Comparison of ENCODE assay signal across 8 cellular contexts in the genomic region with DNA sequence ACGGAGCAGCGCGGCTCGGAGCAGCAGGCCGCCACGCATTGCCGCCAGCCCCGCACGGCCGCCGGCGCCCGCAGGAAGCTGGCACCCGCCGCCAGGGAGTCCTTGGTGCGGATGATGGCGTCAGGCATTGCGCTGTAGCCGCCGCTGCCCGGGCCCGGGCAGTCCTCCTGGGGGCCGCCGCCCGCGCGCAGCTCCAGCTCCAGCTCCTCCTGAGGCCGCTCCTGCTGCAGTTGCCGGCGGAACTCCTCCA. TPM values are rescaled to one million over a fixed set of nuclear protein-coding genes. Genes with fewer than 3 reads are reported as not detected.
DNase-seq lines count a peak whose midpoint lies in the region; ATAC-seq, FAIRE-seq and TF ChIP-seq lines count a peak whose summit lies in the region.

No MANE protein-coding gene starts in this region.

- no peak for FAIRE-seq in D721Med (lab: Jason Lieb, UNC)

- H3K79me2 ChIP-seq in HCT116 (ENCODE audit: insufficient read depth, low read length), result peaks cover 20% of the 10 kb centered on the region

- no peaks in the 10 kb centered on the region for H3K36me3 Mint-ChIP-seq in WTC11

- H3K27ac Mint-ChIP-seq in WTC11, result no peak overlapping the region

- no peaks in the 10 kb centered on the region for H3K9me2 ChIP-seq in HCT116 (ENCODE audit: insufficient read depth)

- H3K27me3 ChIP-seq in HCT116 (ENCODE audit: insufficient read depth, low read length) (no peaks in the 10 kb centered on the region), subcutaneous abdominal adipose tissue (ENCODE audit: control insufficient read depth in 5 of 5, insufficient read depth in 4 of 5, low read length in 5 of 5) (no peaks in the 10 kb centered on the region)

- H3K4me3 ChIP-seq in HCT116 (replicated peaks in 1 of 2; ENCODE audit: low read depth in 1 of 2, low read length in 2 of 2), result peak overlapping the region; percentile 54 to 71
- peak overlapping the region; percentile 78 for H3K4me3 ChIP-seq in iPS-18c (ENCODE audit: insufficient read depth, low read depth, low read length)
- H3K4me3 ChIP-seq in subcutaneous abdominal adipose tissue (ENCODE audit: low read depth in 1 of 5, low read length in 5 of 5), result peak overlapping the region in 4 of 5 donors; percentile 68 to 86 (median 80)

- H3K36me3 ChIP-seq in ES-I3 (ENCODE audit: insufficient read depth, low read length) (no peaks in the 10 kb centered on the region), HCT116 (ENCODE audit: control insufficient read depth in 1 of 2, insufficient read depth in 2 of 2, low read length in 2 of 2) (no peaks in the 10 kb centered on the region), subcutaneous abdominal adipose tissue (ENCODE audit: control insufficient read depth in 5 of 5, insufficient read depth in 5 of 5, low read length in 5 of 5) (no peaks in the 10 kb centered on the region)

- H3K9me3 ChIP-seq in ES-I3 (ENCODE audit: control insufficient read depth, insufficient read depth, low read length) (no peaks in the 10 kb centered on the region), HCT116 (ENCODE audit: control insufficient read depth in 1 of 2, insufficient read depth in 1 of 2, low read depth in 1 of 2, low read length in 2 of 2) (no peaks in the 10 kb centered on the region), iPS-18c (ENCODE audit: control insufficient read depth, insufficient read depth, low read length) (no peaks in the 10 kb centered on the region), subcutaneous abdominal adipose tissue (ENCODE audit: control insufficient read depth in 5 of 5, low read length in 5 of 5) (no peaks in the 10 kb centered on the region)

- no peaks in the 10 kb centered on the region for H3K9me3 Mint-ChIP-seq in WTC11

- in situ Hi-C loops in GM13976 (cut with MboI; ENCODE audit: low sequenced_read_pairs, unreplicated experiment), result no loop called here

- RAD21 ChIA-PET in HCT116 (lab: Charles Lee; ENCODE audit: low non-redundant PET in 1 of 2, low total read pairs in 2 of 2, uncharacterized antibody in 2 of 2, unreplicated experiment in 2 of 2), result interaction anchor here (0.8 to 1.8 kb wide), 2 partner anchors 16 to 23 kb away, joined by 3 to 5 read pairs; no protein-coding TSS in a partner anchor

- no peak; the same call in 1 of the 2 replicates for ATAC-seq in HCT116
- ATAC-seq in WTC11, result peak; percentile 9

- H3K4me1 Mint-ChIP-seq in WTC11, result peaks cover 47% of the 10 kb centered on the region

- TF ChIP-seq CTCF in HCT116 (IDR thresholded peaks at IDR 0.05 in 2 of 3, conservative IDR thresholded peaks at IDR 0.05 in 1 of 3; ENCODE audit: borderline replicate concordance in 1 of 3, insufficient read depth in 1 of 3, low read depth in 2 of 3, low read length in 2 of 3) (no peak), WTC11 (IDR thresholded peaks at IDR 0.05) (no peak), GM13976 (IDR thresholded peaks at IDR 0.05; ENCODE audit: borderline replicate concordance, control extremely low read depth, extremely low read depth, insufficient read depth, missing control alignments) (no peak), D721Med (IDR thresholded peaks at IDR 0.05; ENCODE audit: insufficient read depth, missing control alignments) (no peak)

- peak overlapping the region; percentile 85 for H3K9ac ChIP-seq in ES-I3 (ENCODE audit: low read depth, low read length)
- peak overlapping the region; percentile 81 for H3K9ac ChIP-seq in HCT116 (ENCODE audit: low read length)
- H3K9ac ChIP-seq in subcutaneous abdominal adipose tissue (ENCODE audit: low read length in 5 of 5), result peak overlapping the region in 3 of 5 donors; percentile 62 to 73 (median 72)

- H3K4me1 ChIP-seq in ES-I3 (ENCODE audit: insufficient read depth, low read length) (peaks cover 19% of the 10 kb centered on the region), HCT116 (ENCODE audit: control insufficient read depth in 1 of 2, insufficient read depth in 2 of 2, low read length in 2 of 2) (peaks cover 8 to 40% of the 10 kb centered on the region in 2 experiments; a peak in 3 of 4 replicates), subcutaneous abdominal adipose tissue (ENCODE audit: control insufficient read depth in 5 of 5, insufficient read depth in 5 of 5, low read length in 5 of 5) (peaks cover 0 to 39% (median 30%) of the 10 kb centered on the region in 5 donors)

- CTCF ChIA-PET in HCT116 (lab: Charles Lee) (interaction anchor here (1.5 kb wide), 1 partner anchor 23 kb away, joined by 5 read pairs; no protein-coding TSS in a partner anchor), WTC11 (lab: Charles Lee) (interaction anchor here (1.0 to 1.3 kb wide), 2 partner anchors 23 to 41 kb away, joined by 8 to 12 read pairs; no protein-coding TSS in a partner anchor)

- TF ChIP-seq POLR2A in HCT116 (IDR thresholded peaks at IDR 0.05; ENCODE audit: borderline replicate concordance, extremely low read depth, insufficient read depth, insufficient read length), result no peak

- H3K4me3 Mint-ChIP-seq in WTC11, result peak overlapping the region; percentile 43

- H3K4me2 ChIP-seq in HCT116 (ENCODE audit: low read length), result peak overlapping the region; percentile 100

- H4K20me1 ChIP-seq in HCT116 (ENCODE audit: insufficient read depth), result no peaks in the 10 kb centered on the region

- DNase-seq in HCT116 (ENCODE audit: low read depth, low spot score) (no peak), WTC11 (ENCODE audit: low spot score) (no peak), GM13976 (ENCODE audit: low spot score) (no peak), GF-D8 (lab: John Stamatoyannopoulos, UW) (no peak), D721Med (ENCODE audit: insufficient read length, low spot score) (no peak)

- peaks cover 15% of the 10 kb centered on the region for H3K27me3 Mint-ChIP-seq in WTC11 (ENCODE audit: low read depth)

- intact Hi-C loops in HCT116 (cut with micrococcal nuclease), result no loop called here

- POLR2A ChIA-PET in HCT116 (lab: Charles Lee), result interaction anchor here (0.6 kb wide), 1 partner anchor 95 kb away, joined by 3 read pairs; no protein-coding TSS in a partner anchor
- POLR2A ChIA-PET in WTC11 (lab: Charles Lee), result interaction anchor here (1.5 kb wide), 1 partner anchor 21 kb away, joined by 3 read pairs; no protein-coding TSS in a partner anchor

- TF ChIP-seq RAD21 in HCT116 (IDR thresholded peaks at IDR 0.05; ENCODE audit: low read depth), result no peak

- no peak overlapping the region for H2AFZ ChIP-seq in HCT116 (ENCODE audit: low read depth, low read length, poor library complexity, severe bottlenecking)

- H3K27ac ChIP-seq in HCT116 (ENCODE audit: low read depth, low read length), result peak overlapping the region; percentile 90
- peak overlapping the region; percentile 89 for H3K27ac ChIP-seq in subcutaneous abdominal adipose tissue (ENCODE audit: low read depth, low read length)

- BruUV-seq in HCT116 (replicated peaks; lab: Mats Ljungman, UMichigan), result no TSS peak

TF ChIP-seq in HCT116, 20 proteins besides CTCF, POLR2A, EP300 and RAD21:
- TF ChIP-seq, protein P1, sequence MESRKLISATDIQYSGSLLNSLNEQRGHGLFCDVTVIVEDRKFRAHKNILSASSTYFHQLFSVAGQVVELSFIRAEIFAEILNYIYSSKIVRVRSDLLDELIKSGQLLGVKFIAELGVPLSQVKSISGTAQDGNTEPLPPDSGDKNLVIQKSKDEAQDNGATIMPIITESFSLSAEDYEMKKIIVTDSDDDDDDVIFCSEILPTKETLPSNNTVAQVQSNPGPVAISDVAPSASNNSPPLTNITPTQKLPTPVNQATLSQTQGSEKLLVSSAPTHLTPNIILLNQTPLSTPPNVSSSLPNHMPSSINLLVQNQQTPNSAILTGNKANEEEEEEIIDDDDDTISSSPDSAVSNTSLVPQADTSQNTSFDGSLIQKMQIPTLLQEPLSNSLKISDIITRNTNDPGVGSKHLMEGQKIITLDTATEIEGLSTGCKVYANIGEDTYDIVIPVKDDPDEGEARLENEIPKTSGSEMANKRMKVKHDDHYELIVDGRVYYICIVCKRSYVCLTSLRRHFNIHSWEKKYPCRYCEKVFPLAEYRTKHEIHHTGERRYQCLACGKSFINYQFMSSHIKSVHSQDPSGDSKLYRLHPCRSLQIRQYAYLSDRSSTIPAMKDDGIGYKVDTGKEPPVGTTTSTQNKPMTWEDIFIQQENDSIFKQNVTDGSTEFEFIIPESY (IDR thresholded peaks at IDR 0.05; ENCODE audit: extremely low read depth, insufficient replicate concordance, low read length), result no peak
- TF ChIP-seq POLR2AphosphoS5 (IDR thresholded peaks at IDR 0.05; ENCODE audit: low read depth, low read length), result peak; percentile 36; the same call in 1 of the 2 replicates
- TF ChIP-seq, protein P2, sequence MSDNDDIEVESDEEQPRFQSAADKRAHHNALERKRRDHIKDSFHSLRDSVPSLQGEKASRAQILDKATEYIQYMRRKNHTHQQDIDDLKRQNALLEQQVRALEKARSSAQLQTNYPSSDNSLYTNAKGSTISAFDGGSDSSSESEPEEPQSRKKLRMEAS (IDR thresholded peaks at IDR 0.05), result peak; percentile 4; the same call in 1 of the 2 replicates

TF ChIP-seq in WTC11, 78 proteins besides CTCF, POLR2A, EP300 and RAD21 (continues in another document):
- TF ChIP-seq, protein P3, sequence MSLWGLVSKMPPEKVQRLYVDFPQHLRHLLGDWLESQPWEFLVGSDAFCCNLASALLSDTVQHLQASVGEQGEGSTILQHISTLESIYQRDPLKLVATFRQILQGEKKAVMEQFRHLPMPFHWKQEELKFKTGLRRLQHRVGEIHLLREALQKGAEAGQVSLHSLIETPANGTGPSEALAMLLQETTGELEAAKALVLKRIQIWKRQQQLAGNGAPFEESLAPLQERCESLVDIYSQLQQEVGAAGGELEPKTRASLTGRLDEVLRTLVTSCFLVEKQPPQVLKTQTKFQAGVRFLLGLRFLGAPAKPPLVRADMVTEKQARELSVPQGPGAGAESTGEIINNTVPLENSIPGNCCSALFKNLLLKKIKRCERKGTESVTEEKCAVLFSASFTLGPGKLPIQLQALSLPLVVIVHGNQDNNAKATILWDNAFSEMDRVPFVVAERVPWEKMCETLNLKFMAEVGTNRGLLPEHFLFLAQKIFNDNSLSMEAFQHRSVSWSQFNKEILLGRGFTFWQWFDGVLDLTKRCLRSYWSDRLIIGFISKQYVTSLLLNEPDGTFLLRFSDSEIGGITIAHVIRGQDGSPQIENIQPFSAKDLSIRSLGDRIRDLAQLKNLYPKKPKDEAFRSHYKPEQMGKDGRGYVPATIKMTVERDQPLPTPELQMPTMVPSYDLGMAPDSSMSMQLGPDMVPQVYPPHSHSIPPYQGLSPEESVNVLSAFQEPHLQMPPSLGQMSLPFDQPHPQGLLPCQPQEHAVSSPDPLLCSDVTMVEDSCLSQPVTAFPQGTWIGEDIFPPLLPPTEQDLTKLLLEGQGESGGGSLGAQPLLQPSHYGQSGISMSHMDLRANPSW (CRISPR knock-in tag; conservative IDR thresholded peaks at IDR 0.05; ENCODE audit: low read depth), result no peak
- no peak for TF ChIP-seq NR1H2 (CRISPR knock-in tag; IDR thresholded peaks at IDR 0.05)

RNA-seq across cellular contexts. Expression of a gene that starts 0.6 kb away (rescaled TPM):
- total RNA-seq in HCT116 (2021; ENCODE audit: unreplicated experiment) (27.8 TPM), WTC11 (2021) (19.8 to 22.5 TPM (median 22.2 TPM) in 3 replicates)
- polyA plus RNA-seq in HCT116 (2012), result 14.6 and 14.8 TPM in 2 replicates

RNA-seq across cellular contexts. Expression of a gene that starts 34.4 kb away (rescaled TPM):
- total RNA-seq in HCT116 (2021; ENCODE audit: unreplicated experiment), result 3.9 TPM
- polyA plus RNA-seq in HCT116 (2012), result 2.0 and 3.5 TPM in 2 replicates
- total RNA-seq in WTC11 (2021), result not detected in 3 replicates

RNA-seq across cellular contexts. Expression of a gene that starts 59.4 kb away (rescaled TPM):
- total RNA-seq in HCT116 (2021; ENCODE audit: unreplicated experiment) (0.37 TPM), WTC11 (2021) (not detected in 3 replicates)
- 1.3 and 1.5 TPM in 2 replicates for polyA plus RNA-seq in HCT116 (2012)
